In the genomic region with DNA sequence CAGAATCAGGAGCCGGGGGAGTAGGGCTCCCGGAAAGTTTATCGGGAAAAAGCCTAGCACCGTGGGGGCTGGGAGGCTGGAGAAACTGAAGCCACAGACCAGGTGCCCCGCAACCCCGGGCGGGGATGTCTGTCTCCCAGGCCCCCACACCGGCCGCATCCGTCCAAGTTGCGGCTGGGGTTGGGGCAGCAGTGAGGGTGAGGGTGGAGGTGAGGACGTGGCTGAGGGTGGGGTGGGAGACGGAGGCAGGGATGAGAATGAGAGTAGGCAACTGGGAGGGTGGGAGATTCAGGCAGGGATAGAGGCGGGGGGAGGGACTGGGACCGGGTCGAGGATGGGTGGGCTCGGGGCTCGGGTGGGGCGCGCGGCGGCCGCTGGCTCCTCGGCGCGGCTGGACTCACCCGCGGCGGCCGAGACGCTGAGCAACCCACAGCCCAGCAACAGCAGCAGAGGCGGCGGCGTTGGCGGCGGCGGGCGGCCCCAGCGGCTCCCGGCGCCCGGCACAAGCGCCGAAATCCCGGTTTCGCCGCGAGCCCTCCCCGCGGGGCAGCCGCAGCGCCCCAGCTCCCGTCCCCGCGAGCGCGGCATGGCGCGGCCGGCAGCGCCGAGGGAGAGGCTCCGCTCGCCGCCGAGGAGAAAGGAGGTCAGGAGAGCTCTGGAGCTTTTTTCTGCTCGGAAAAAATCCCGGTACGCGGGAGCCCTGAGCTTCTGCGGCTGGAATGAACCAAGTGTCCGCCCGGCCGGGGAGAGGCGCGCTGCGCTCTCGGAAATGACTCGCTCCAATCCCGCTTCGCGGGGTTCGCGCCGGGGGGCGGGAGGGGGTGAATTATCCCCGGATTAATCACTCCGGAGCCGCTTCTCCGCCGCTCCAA, we compare ENCODE assay signal across 8 cellular contexts. TPM values are rescaled to one million over a fixed set of nuclear protein-coding genes. Genes with fewer than 3 reads are reported as not detected.
DNase-seq lines count a peak whose midpoint lies in the region; ATAC-seq and TF ChIP-seq lines count a peak whose summit lies in the region.

A gene (minus strand): TSS at position 721 of the 872 bp plus-strand sequence. CDS start 133 bp downstream, at position 588.

- peak within 1 kb of the TSS; percentile 89 for H3K4me2 ChIP-seq in skeletal muscle satellite cell (ENCODE audit: low read length)

- no peaks in the 10 kb centered on the region for H3K9me3 Mint-ChIP-seq in activated CD4-positive, alpha-beta T cell treated with anti-CD3 and anti-CD28 coated beads, Interleukin-2, amount 10 ng/mL, durations not matched to agents 24 days and 14 days

- peak within 1 kb of the TSS; percentile 87 for H3K9ac ChIP-seq in iPS-15b (ENCODE audit: low read depth, low read length)
- no peak within 1 kb of the TSS for H3K9ac ChIP-seq in skeletal muscle satellite cell (ENCODE audit: low read depth, low read length)

- H3K27me3 ChIP-seq in cardiac muscle cell = peaks cover 86% of the 10 kb centered on the region
- no peaks in the 10 kb centered on the region for H3K27me3 ChIP-seq in adrenal gland
- H3K27me3 ChIP-seq in iPS-15b (ENCODE audit: control insufficient read depth, insufficient read depth, low read length) = peaks cover 15% of the 10 kb centered on the region
- H3K27me3 ChIP-seq in skeletal muscle satellite cell (ENCODE audit: control insufficient read depth, insufficient read depth, low read length) = peaks cover 50% of the 10 kb centered on the region

- no peaks in the 10 kb centered on the region for H3K9me3 ChIP-seq in cardiac muscle cell (ENCODE audit: low read depth)
- no peaks in the 10 kb centered on the region for H3K9me3 ChIP-seq in adrenal gland (replicated peaks in 1 of 3)
- no peaks in the 10 kb centered on the region for H3K9me3 ChIP-seq in iPS-15b (ENCODE audit: control insufficient read depth, insufficient read depth, low read length)
- no peaks in the 10 kb centered on the region for H3K9me3 ChIP-seq in skeletal muscle satellite cell (replicated peaks; ENCODE audit: low read length)

- TF ChIP-seq POLR2A in adrenal gland (IDR thresholded peaks at IDR 0.05) = peak in 1 of 2 donors; percentile 64

- H3K27ac ChIP-seq in cardiac muscle cell (no peak within 1 kb of the TSS), adrenal gland (peak within 1 kb of the TSS in 3 of 5 donors; percentile 51 to 72 (median 64))

- DNase-seq in cardiac muscle cell (ENCODE audit: low read depth in 1 of 2, low spot score in 1 of 2) = peak; percentile 62 to 71
- DNase-seq in Right ventricle myocardium inferior (ENCODE audit: missing footprints) = no peak
- DNase-seq in adrenal gland = peak; percentile 55 to 74 (median 71)
- DNase-seq in NCI-H146 treated with DMSO at 0.1 percent for 48 hours (lab: John Stamatoyannopoulos, UW; ENCODE audit: unreplicated experiment) = no peak
- no peak for DNase-seq in activated CD4-positive, alpha-beta T cell treated with anti-CD3 and anti-CD28 coated beads, Interleukin-2, amount 10 ng/mL, durations not matched to agents 24 days and 14 days

- intact Hi-C loops in Right ventricle myocardium inferior (cut with DNase I) = loop anchor here (10.0 kb wide), 1 partner anchor 530 kb away; no protein-coding TSS in a partner anchor
- intact Hi-C loops in adrenal gland (cut with DNase I) = loop anchor here in 1 of 2 donors (5.0 kb wide), 2 partner anchors 427 to 532 kb away; no protein-coding TSS in a partner anchor
- intact Hi-C loops in activated CD4-positive, alpha-beta T cell treated with anti-CD3 and anti-CD28 coated beads, Interleukin-2, amount 10 ng/mL, durations not matched to agents 24 days and 14 days (cut with micrococcal nuclease) = no loop called here

- no peak within 1 kb of the TSS for H3K27ac Mint-ChIP-seq in activated CD4-positive, alpha-beta T cell treated with anti-CD3 and anti-CD28 coated beads, Interleukin-2, amount 10 ng/mL, durations not matched to agents 24 days and 14 days

- no peak within 1 kb of the TSS for H3K4me3 Mint-ChIP-seq in activated CD4-positive, alpha-beta T cell treated with anti-CD3 and anti-CD28 coated beads, Interleukin-2, amount 10 ng/mL, durations not matched to agents 24 days and 14 days

- ATAC-seq in Right ventricle myocardium inferior (no peak), GM18909 (IDR thresholded peaks at IDR 0.05; ENCODE audit: poor library complexity, unreplicated experiment) (no peak)

- peaks cover 2% of the 10 kb centered on the region for H3K36me3 Mint-ChIP-seq in activated CD4-positive, alpha-beta T cell treated with anti-CD3 and anti-CD28 coated beads, Interleukin-2, amount 10 ng/mL, durations not matched to agents 24 days and 14 days (ENCODE audit: low read depth)

- H3K4me1 ChIP-seq in cardiac muscle cell (ENCODE audit: low read depth) (peaks cover 17% of the 10 kb centered on the region), adrenal gland (replicated peaks in 1 of 2) (peaks cover 14 to 18% of the 10 kb centered on the region in 2 donors), iPS-15b (ENCODE audit: control insufficient read depth, insufficient read depth, low read length) (peaks cover 6% of the 10 kb centered on the region), skeletal muscle satellite cell (ENCODE audit: control insufficient read depth, insufficient read depth, low read length) (peaks cover 7% of the 10 kb centered on the region)

- TF ChIP-seq CTCF in cardiac muscle cell (IDR thresholded peaks at IDR 0.05; ENCODE audit: low read depth, low read length) = no peak
- TF ChIP-seq CTCF in adrenal gland (IDR thresholded peaks at IDR 0.05) = no peak

- 1 to 6% (median 2%) methylated on average over 13 to 91 of the region's 91 CpGs for WGBS in adrenal gland, 4 donors

- H3K4me1 Mint-ChIP-seq in activated CD4-positive, alpha-beta T cell treated with anti-CD3 and anti-CD28 coated beads, Interleukin-2, amount 10 ng/mL, durations not matched to agents 24 days and 14 days = peaks cover 5% of the 10 kb centered on the region

- H3K27me3 Mint-ChIP-seq in activated CD4-positive, alpha-beta T cell treated with anti-CD3 and anti-CD28 coated beads, Interleukin-2, amount 10 ng/mL, durations not matched to agents 24 days and 14 days = peaks cover 70% of the 10 kb centered on the region

- H3K4me3 ChIP-seq in cardiac muscle cell (peak within 1 kb of the TSS; percentile 39), adrenal gland (peak within 1 kb of the TSS in 2 of 4 donors; percentile 29 to 56), iPS-15b (ENCODE audit: low read depth, low read length) (peak within 1 kb of the TSS; percentile 81), skeletal muscle satellite cell (ENCODE audit: low read length) (peak within 1 kb of the TSS; percentile 62)

- no peaks in the 10 kb centered on the region for H3K36me3 ChIP-seq in cardiac muscle cell
- H3K36me3 ChIP-seq in adrenal gland (replicated peaks in 1 of 2) = no peaks in the 10 kb centered on the region
- no peaks in the 10 kb centered on the region for H3K36me3 ChIP-seq in iPS-15b (ENCODE audit: control insufficient read depth, insufficient read depth, low read length)
- H3K36me3 ChIP-seq in skeletal muscle satellite cell (ENCODE audit: insufficient read depth, low read length) = no peaks in the 10 kb centered on the region

RNA-seq across cellular contexts. Expression of the gene that starts here (rescaled TPM):
- total RNA-seq in cardiac muscle cell = 0.04 and 0.24 TPM in 2 replicates
- polyA plus RNA-seq in cardiac muscle cell = not detected in 2 replicates
- 0.32 TPM for total RNA-seq in Right ventricle myocardium inferior
- 1 to 10 TPM in 7 of 8 donors, under 1 TPM in 1; 0.88 to 5.1 (median 1.7) TPM for total RNA-seq in adrenal gland
- polyA plus RNA-seq in adrenal gland = 1 to 10 TPM in 1 of 3 donors, under 1 TPM in 2; 0.35 to 1.4 (median 0.71) TPM
- 0.25 and 1.3 TPM in 2 replicates for total RNA-seq in skeletal muscle satellite cell (2012; rRNA removed)
- not detected in 2 replicates for total RNA-seq in activated CD4-positive, alpha-beta T cell treated with anti-CD3 and anti-CD28 coated beads, Interleukin-2, amount 10 ng/mL, durations not matched to agents 24 days and 14 days

Comparison
In these comparisons a context has a peak if more than half of its experiments do, and no peak if none do; other contexts are left out.
1. Peak in DNase-seq and H3K4me3 ChIP-seq in cardiac muscle cell; RNA of the gene not detected or under 1 TPM.
2. DNase-seq: peak in adrenal gland (7 of 7); none in Right ventricle myocardium inferior (single experiment), NCI-H146 treated with DMSO at 0.1 percent for 48 hours (single experiment) and activated CD4-positive, alpha-beta T cell treated with anti-CD3 and anti-CD28 coated beads, Interleukin-2, amount 10 ng/mL, durations not matched to agents 24 days and 14 days (single experiment).